ENCODE assay signal across 22 cellular contexts in genomic region chr4:152620915-152621314, GRCh38. TPM values are rescaled to one million over a fixed set of nuclear protein-coding genes. Genes with fewer than 3 reads are reported as not detected.
A peak's percentile ranks its signal among the peaks of the same experiment; 100 is the strongest.
DNase-seq lines count a peak whose midpoint lies in the region; ATAC-seq, FAIRE-seq and TF ChIP-seq lines count a peak whose summit lies in the region.
"Had no signal": no experiment of that assay in that cellular context is flagged by ENCODE, and none has a peak within 500 bp of the region (broad histone marks: within the 10 kb centered on the region; RNA-seq: fewer than 3 reads in every experiment).

No MANE protein-coding gene starts in this region.

- DNase-seq in CD14-positive monocyte (ENCODE audit: low spot score) (no peak), MV-4-11 (lab: John Stamatoyannopoulos, UW) (peak; percentile 33), bronchial epithelial cell (ENCODE audit: low read depth) (peak; percentile 49), fibroblast of mammary gland (ENCODE audit: low read depth) (peak; percentile 15), GM12892 (ENCODE audit: insufficient read length) (no peak), mucosa of gallbladder (ENCODE audit: low spot score) (no peak)
- no peak for DNase-seq in activated CD4-positive, alpha-beta T cell treated with anti-CD3 and anti-CD28 coated beads for 48 hours
- DNase-seq: BE2C; Caco-2; CD4-positive, alpha-beta T cell; DMS153; GDM1; GM23248; NCI-H1092 treated with DMSO at 0.1 percent for 48 hours; NCI-H146; NCI-H2029 treated with DMSO at 0.1 percent for 48 hours; NCI-H748 treated with DMSO at 0.1 percent for 48 hours; NK-92 treated with Interleukin-12 subunit alpha and Interleukin-12 subunit beta, amount 100 ng/mL, for 24 hours; SHP77; SK-N-SH had no signal

- intact Hi-C loops in CD14-positive monocyte (cut with micrococcal nuclease): no loop called here

- TF ChIP-seq POLR2A in GM12892 (IDR thresholded peaks at IDR 0.05; ENCODE audit: low read depth, low read length): no peak

- H3K4me1 Mint-ChIP-seq in CD14-positive monocyte: peaks cover 9% of the 10 kb centered on the region

- ATAC-seq in HG02588 (IDR thresholded peaks at IDR 0.05; ENCODE audit: unreplicated experiment): no peak
- ATAC-seq: HepG2 had no signal

- no peaks in the 10 kb centered on the region for H3K27me3 ChIP-seq in bronchial epithelial cell (ENCODE audit: control insufficient read depth, insufficient read depth, low read length)
- H3K27me3 ChIP-seq: BE2C had no signal

- H3K36me3 Mint-ChIP-seq in CD14-positive monocyte: peaks cover 7 to 14% of the 10 kb centered on the region in 2 donors

- peak overlapping the region in 4 of 7 donors; percentile 27 to 82 (median 46) for H3K27ac Mint-ChIP-seq in CD14-positive monocyte
- H3K27ac Mint-ChIP-seq: CD4-positive, alpha-beta T cell had no signal

- no peak overlapping the region for H3K4me3 Mint-ChIP-seq in CD14-positive monocyte
- H3K4me3 Mint-ChIP-seq: CD4-positive, alpha-beta T cell had no signal

- H3K4me3 ChIP-seq in bronchial epithelial cell (ENCODE audit: low read depth, low read length): no peak overlapping the region
- H3K4me3 ChIP-seq in fibroblast of mammary gland (ENCODE audit: control insufficient read depth, low read depth, low read length): no peak overlapping the region
- H3K4me3 ChIP-seq: GM23248 had no signal

- H3K36me3 ChIP-seq in bronchial epithelial cell (ENCODE audit: control insufficient read depth, insufficient read depth, low read length): no peaks in the 10 kb centered on the region
- H3K36me3 ChIP-seq: BE2C had no signal

- FAIRE-seq in bronchial epithelial cell (lab: Jason Lieb, UNC) (no peak), GM12892 (lab: Jason Lieb, UNC) (no peak)
- FAIRE-seq: HepG2 had no signal

- H3K27me3 Mint-ChIP-seq in CD14-positive monocyte (ENCODE audit: low read depth in 3 of 3): peaks cover 2 to 3% (median 2%) of the 10 kb centered on the region in 3 donors
- H3K27me3 Mint-ChIP-seq: CD4-positive, alpha-beta T cell had no signal

- no peaks in the 10 kb centered on the region for H3K9me3 Mint-ChIP-seq in CD14-positive monocyte
- H3K9me3 Mint-ChIP-seq: CD4-positive, alpha-beta T cell had no signal

- TF ChIP-seq CTCF in CD14-positive monocyte (IDR thresholded peaks at IDR 0.05) (no peak), bronchial epithelial cell (IDR thresholded peaks at IDR 0.05; ENCODE audit: insufficient read depth, low read length, severe bottlenecking) (no peak), fibroblast of mammary gland (conservative IDR thresholded peaks at IDR 0.05; ENCODE audit: control insufficient read depth, insufficient read depth, low read depth, low read length) (no peak)

RNA-seq across cellular contexts. Expression of gene TMEM154, which starts 58.9 kb away (rescaled TPM):
- 100 to 1,000 TPM; 117 to 157 TPM for polyA plus RNA-seq in CD14-positive monocyte
- total RNA-seq in bronchial epithelial cell: 22.4 and 39.4 TPM in 2 replicates
- 22.3 TPM for polyA plus RNA-seq in GM12892 (2012; ENCODE audit: missing spikeins)
- 2.2 TPM for total RNA-seq in mucosa of gallbladder
- total RNA-seq: HepG2 had no signal

Comparison
In these comparisons a context has a peak if more than half of its experiments do, and no peak if none do; other contexts are left out.
1. DNase-seq: peak in MV-4-11 (single experiment), bronchial epithelial cell (single experiment) and fibroblast of mammary gland (single experiment); none in CD14-positive monocyte (single experiment), activated CD4-positive, alpha-beta T cell treated with anti-CD3 and anti-CD28 coated beads for 48 hours (single experiment), GM12892 (single experiment) and mucosa of gallbladder (single experiment).